In genomic region chr20:53996584-53997486, GRCh38 we compare ENCODE assay signal across 34 cellular contexts.
"Had no signal": no experiment of that assay in that cellular context is flagged by ENCODE, and none has a peak within 500 bp of the region (broad histone marks: within the 10 kb centered on the region; RNA-seq: fewer than 3 reads in every experiment).

No MANE protein-coding gene starts in this region.

- H3K4me3 Mint-ChIP-seq: activated B cell treated with CpG ODN at 0.5 μM for 24 hours; activated CD8-positive, alpha-beta T cell treated with anti-CD3 and anti-CD28 coated beads for 36 hours; central memory CD8-positive, alpha-beta T cell; nephron; stimulated activated memory B cell treated with anti-CD40 and anti-IgM and Interleukin-4, amounts not matched to agents 10 μg/mL and 1 μg/mL and 100 μg/mL, for 72 hours; stimulated activated naive CD8-positive, alpha-beta T cell treated with anti-CD3 and anti-CD28 coated beads, Interleukin-15, amount 100 ng/mL, for 72 hours; T-helper 2 cell treated with Interferon-gamma antibody and Interleukin-4, amounts not matched to agents 5 μg/mL and 100 μg/mL, for 36 hours had no signal

- H3K36me3 ChIP-seq: esophagus squamous epithelium, left ventricle myocardium inferior, neutrophil, ovary, sigmoid colon, transverse colon had no signal

- H3K27me3 Mint-ChIP-seq: progenitor cell of endocrine pancreas; stimulated activated memory B cell treated with anti-CD40 and anti-IgM and Interleukin-4, amounts not matched to agents 10 μg/mL and 1 μg/mL and 100 μg/mL, for 72 hours had no signal

- ATAC-seq: activated CD8-positive, alpha-beta T cell treated with anti-CD3 and anti-CD28 coated beads for 36 hours; activated naive CD4-positive, alpha-beta T cell treated with anti-CD3 and anti-CD28 coated beads, Interleukin-2, amount 50 U/mL, for 72 hours; mucosa of descending colon; stimulated activated memory B cell treated with anti-CD40 and anti-IgM and Interleukin-4, amounts not matched to agents 10 μg/mL and 1 μg/mL and 100 μg/mL, for 72 hours; stimulated activated naive CD8-positive, alpha-beta T cell treated with anti-CD3 and anti-CD28 coated beads, Interleukin-15, amount 100 ng/mL, for 72 hours had no signal

- DNase-seq: activated B cell treated with CpG ODN at 0.5 μM for 24 hours; activated CD4-positive, alpha-beta T cell treated with anti-CD3 and anti-CD28 coated beads, Interleukin-2, amount 50 U/mL, for 1 hour; activated CD8-positive, alpha-beta T cell treated with anti-CD3 and anti-CD28 coated beads for 36 hours; activated naive CD4-positive, alpha-beta T cell; activated T-cell treated with anti-CD3 and anti-CD28 coated beads, Interleukin-2, amount 50 U/mL, for 48 hours; anterior cingulate cortex; dermis blood vessel endothelial cell; effector CD8-positive, alpha-beta T cell; esophagus squamous epithelium; kidney glomerular epithelial cell; left ventricle myocardium inferior; mucosa of descending colon; ovary; sigmoid colon; stimulated activated CD4-positive, alpha-beta T cell treated with anti-CD3 and anti-CD28 coated beads, Interleukin-1b, Interleukin-23, amount 100 ng/mL, for 48 hours; stimulated activated CD4-positive, alpha-beta T cell treated with anti-CD3 and anti-CD28 coated beads, Interleukin-4, amount 100 ng/mL, for 4 hours; stimulated activated CD8-positive, alpha-beta memory T cell treated with anti-CD3 and anti-CD28 coated beads, Interleukin-4, amount 100 ng/mL, for 48 hours; stimulated activated naive CD8-positive, alpha-beta T cell treated with anti-CD3 and anti-CD28 coated beads, Interleukin-15, amount 100 ng/mL, for 72 hours; T-helper 1 cell; transverse colon had no signal

- H3K4me2 ChIP-seq: smooth muscle cell had no signal

- H3K9me3 ChIP-seq: ovary had no signal

- H3K27me3 ChIP-seq: ovary, sigmoid colon, transverse colon had no signal

- H3K27ac Mint-ChIP-seq: activated B cell treated with CpG ODN at 0.5 μM for 24 hours; activated CD8-positive, alpha-beta T cell treated with anti-CD3 and anti-CD28 coated beads for 36 hours; activated naive CD4-positive, alpha-beta T cell treated with anti-CD3 and anti-CD28 coated beads, Interleukin-2, amount 50 U/mL, for 72 hours; activated T-helper 2 cell treated with anti-CD3 and anti-CD28 coated beads, Interferon-gamma antibody, Interleukin-2, Interleukin-4, amounts not matched to agents 10 μg/mL and 5 μg/mL and 100 μg/mL, durations not matched to agents 14 hours and 24 hours and 36 hours; nephron; progenitor cell of endocrine pancreas; stimulated activated memory B cell treated with anti-CD40 and anti-IgM and Interleukin-4, amounts not matched to agents 10 μg/mL and 1 μg/mL and 100 μg/mL, for 72 hours; stimulated activated naive CD8-positive, alpha-beta T cell treated with anti-CD3 and anti-CD28 coated beads, Interleukin-15, amount 100 ng/mL, for 72 hours; T-helper 2 cell treated with Interferon-gamma antibody and Interleukin-4, amounts not matched to agents 5 μg/mL and 100 μg/mL, for 36 hours had no signal

- H3K4me1 Mint-ChIP-seq: activated B cell treated with CpG ODN at 0.5 μM for 24 hours; stimulated activated memory B cell treated with anti-CD40 and anti-IgM and Interleukin-4, amounts not matched to agents 10 μg/mL and 1 μg/mL and 100 μg/mL, for 72 hours; stimulated activated naive CD8-positive, alpha-beta T cell treated with anti-CD3 and anti-CD28 coated beads, Interleukin-15, amount 100 ng/mL, for 72 hours had no signal

- H3K4me1 ChIP-seq: esophagus squamous epithelium, left ventricle myocardium inferior, sigmoid colon, transverse colon had no signal

- H3K4me3 ChIP-seq: esophagus squamous epithelium, left ventricle myocardium inferior, lung, mucosa of descending colon, ovary, sigmoid colon, smooth muscle cell, transverse colon had no signal

- H3K27ac ChIP-seq: epithelial cell of prostate, esophagus squamous epithelium, left ventricle myocardium inferior, neutrophil, ovary, sigmoid colon, transverse colon had no signal

- FAIRE-seq: bronchial epithelial cell, colon, endometrium had no signal
